In genomic region chr19:29841559-29842367, GRCh38 we compare ENCODE assay signal across 11 cellular contexts. TPM values are rescaled to one million over a fixed set of nuclear protein-coding genes. Genes with fewer than 3 reads are reported as not detected.
DNase-seq lines count a peak whose midpoint lies in the region; ATAC-seq, FAIRE-seq and TF ChIP-seq lines count a peak whose summit lies in the region.
"Had no signal": no experiment of that assay in that cellular context is flagged by ENCODE, and none has a peak within 500 bp of the region (broad histone marks: within the 10 kb centered on the region; RNA-seq: fewer than 3 reads in every experiment).

No MANE protein-coding gene starts in this region.

- H3K36me3 ChIP-seq in A673 (ENCODE audit: insufficient read depth, low read length, poor library complexity, severe bottlenecking) (no peaks in the 10 kb centered on the region), RWPE2 (ENCODE audit: low read depth) (no peaks in the 10 kb centered on the region), uterus (no peaks in the 10 kb centered on the region)
- H3K36me3 ChIP-seq: heart left ventricle, spleen had no signal

- no peak overlapping the region for H3K27ac ChIP-seq in A673 (ENCODE audit: low read depth, low read length, poor library complexity, severe bottlenecking)
- H3K27ac ChIP-seq in RWPE2 (ENCODE audit: poor library complexity, severe bottlenecking), result no peak overlapping the region
- no peak overlapping the region for H3K27ac ChIP-seq in uterus
- H3K27ac ChIP-seq: heart left ventricle, spleen had no signal

- TF ChIP-seq POLR2A in GM12892 (IDR thresholded peaks at IDR 0.05; ENCODE audit: low read depth, low read length) (no peak), uterus (IDR thresholded peaks at IDR 0.05) (no peak)

- H3K27me3 Mint-ChIP-seq in glutamatergic neuron (ENCODE audit: unreplicated experiment), result peaks cover 4% of the 10 kb centered on the region

- ATAC-seq in RWPE2 (ENCODE audit: low read depth), result peak; percentile 38
- no peak for ATAC-seq in GM18907 (IDR thresholded peaks at IDR 0.05; ENCODE audit: unreplicated experiment)
- ATAC-seq: heart left ventricle had no signal

- peaks cover 11% of the 10 kb centered on the region for H3K4me1 Mint-ChIP-seq in glutamatergic neuron (ENCODE audit: low read depth, unreplicated experiment)

- no peaks in the 10 kb centered on the region for H3K9me3 ChIP-seq in A673 (ENCODE audit: low read depth, low read length, poor library complexity, severe bottlenecking)
- no peaks in the 10 kb centered on the region for H3K9me3 ChIP-seq in RWPE2 (ENCODE audit: severe bottlenecking)
- H3K9me3 ChIP-seq in uterus, result no peaks in the 10 kb centered on the region
- H3K9me3 ChIP-seq: heart left ventricle, spleen had no signal

- no peaks in the 10 kb centered on the region for H3K36me3 Mint-ChIP-seq in glutamatergic neuron (ENCODE audit: unreplicated experiment)

- peak; percentile 58 for FAIRE-seq in GM12892 (lab: Jason Lieb, UNC)

- H3K27ac Mint-ChIP-seq in glutamatergic neuron (ENCODE audit: unreplicated experiment), result no peak overlapping the region

- TF ChIP-seq CTCF in A673 (conservative IDR thresholded peaks at IDR 0.05; ENCODE audit: low read depth, low read length), result no peak
- TF ChIP-seq CTCF in RWPE2 (IDR thresholded peaks at IDR 0.05; ENCODE audit: poor library complexity, severe bottlenecking), result no peak
- no peak for TF ChIP-seq CTCF in glutamatergic neuron (IDR thresholded peaks at IDR 0.05; ENCODE audit: partially characterized antibody, unreplicated experiment)
- TF ChIP-seq CTCF in uterus (IDR thresholded peaks at IDR 0.05), result no peak

- CTCF ChIA-PET in A673 (lab: Charles Lee), result no interaction called here

- H3K9me3 Mint-ChIP-seq in glutamatergic neuron (ENCODE audit: unreplicated experiment), result peaks cover 9% of the 10 kb centered on the region

- H3K4me3 ChIP-seq in A673 (ENCODE audit: low read depth, low read length, poor library complexity, severe bottlenecking) (no peak overlapping the region), RWPE2 (ENCODE audit: severe bottlenecking) (no peak overlapping the region), uterus (no peak overlapping the region)
- H3K4me3 ChIP-seq: heart left ventricle, spleen had no signal

- intact Hi-C loops in A673 (cut with micrococcal nuclease; ENCODE audit: unreplicated experiment), result no loop called here
- intact Hi-C loops in uterus (cut with DNase I; ENCODE audit: low total_unique reads), result no loop called here

- no TSS peak for BruUV-seq in A673 (replicated peaks; lab: Mats Ljungman, UMichigan)

- DNase-seq in A673 (ENCODE audit: low spot score) (peak; percentile 13), GM12892 (ENCODE audit: insufficient read length) (no peak), RWPE2 (ENCODE audit: low spot score) (no peak), glutamatergic neuron (no peak), NCI-H774 (lab: John Stamatoyannopoulos, UW) (no peak), uterus (no peak)
- DNase-seq in stimulated activated CD4-positive, alpha-beta T cell treated with anti-CD3 and anti-CD28 coated beads, Interleukin-15, amount 100 ng/mL, for 24 hours, result no peak
- DNase-seq: GF-D8, heart left ventricle, spleen had no signal

- H3K27me3 ChIP-seq in A673 (replicated peaks; ENCODE audit: insufficient read depth, low read depth, low read length, poor library complexity), result peaks cover 50% of the 10 kb centered on the region
- no peaks in the 10 kb centered on the region for H3K27me3 ChIP-seq in RWPE2 (ENCODE audit: insufficient read depth, poor library complexity, severe bottlenecking)
- H3K27me3 ChIP-seq in uterus, result no peaks in the 10 kb centered on the region

- H3K4me1 ChIP-seq in A673 (ENCODE audit: insufficient read depth, low read length, poor library complexity, severe bottlenecking) (peaks cover 5% of the 10 kb centered on the region), RWPE2 (ENCODE audit: insufficient read depth, poor library complexity, severe bottlenecking) (peaks cover 8% of the 10 kb centered on the region), uterus (peaks cover 0 to 5% of the 10 kb centered on the region in 2 donors)

- POLR2A ChIA-PET in A673 (lab: Charles Lee; ENCODE audit: low non-redundant PET), result no interaction called here

- peak overlapping the region; percentile 28 for H3K4me3 Mint-ChIP-seq in glutamatergic neuron (ENCODE audit: unreplicated experiment)

RNA-seq across cellular contexts. Expression of gene CCNE1, which starts 30.0 kb away (rescaled TPM):
- total RNA-seq in A673 (2021) (8.9 and 12.0 TPM in 2 replicates), glutamatergic neuron (ENCODE audit: unreplicated experiment) (6.4 TPM), uterus (1 to 10 TPM in 1 of 4 donors, under 1 TPM in 1, not detected in 2; 0.70 to 5.5 TPM)
- polyA plus RNA-seq in GM12892 (2012; ENCODE audit: missing spikeins), result 20.3 TPM
